In the genomic region with DNA sequence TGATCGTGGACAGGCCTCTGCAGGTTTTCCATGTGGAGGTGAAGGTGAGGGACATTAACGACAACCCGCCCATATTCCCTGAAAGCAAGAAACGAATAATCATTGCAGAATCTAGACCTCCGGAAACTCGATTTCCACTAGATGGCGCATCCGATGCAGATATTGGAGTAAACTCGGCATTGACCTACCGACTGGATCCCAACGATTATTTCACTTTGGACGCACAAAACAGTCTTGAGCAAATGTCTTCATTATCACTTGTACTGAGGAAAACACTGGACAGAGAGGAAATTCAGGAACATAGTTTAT, we compare ENCODE assay signal across 10 cellular contexts. TPM values are rescaled to one million over a fixed set of nuclear protein-coding genes. Genes with fewer than 3 reads are reported as not detected.
A peak's percentile ranks its signal among the peaks of the same experiment; 100 is the strongest.
DNase-seq lines count a peak whose midpoint lies in the region; ATAC-seq and TF ChIP-seq lines count a peak whose summit lies in the region.
"Had no signal": no experiment of that assay in that cellular context is flagged by ENCODE, and none has a peak within 500 bp of the region (broad histone marks: within the 10 kb centered on the region; RNA-seq: fewer than 3 reads in every experiment).

No MANE protein-coding gene starts in this region.

- TF ChIP-seq EP300 in sigmoid colon (IDR thresholded peaks at IDR 0.05) = no peak

- no peaks in the 10 kb centered on the region for H3K36me3 ChIP-seq in sigmoid colon

- H3K4me1 Mint-ChIP-seq in endothelial cell (ENCODE audit: unreplicated experiment) (no peaks in the 10 kb centered on the region), osteocyte (ENCODE audit: unreplicated experiment) (no peaks in the 10 kb centered on the region)

- H3K27me3 Mint-ChIP-seq in endothelial cell (ENCODE audit: unreplicated experiment) (no peaks in the 10 kb centered on the region), osteocyte (ENCODE audit: unreplicated experiment) (no peaks in the 10 kb centered on the region)

- TF ChIP-seq POLR2A in sigmoid colon (IDR thresholded peaks at IDR 0.05) = no peak

- intact Hi-C loops in sigmoid colon (cut with DNase I) = loop anchor here (5.0 kb wide), 1 partner anchor 160 kb away; no protein-coding TSS in a partner anchor

- 23 to 52% methylated on average over 12 of the region's 12 CpGs for WGBS in sigmoid colon, 2 donors

- H3K4me3 Mint-ChIP-seq in endothelial cell (ENCODE audit: unreplicated experiment) = peak overlapping the region; percentile 13
- no peak overlapping the region for H3K4me3 Mint-ChIP-seq in osteocyte (ENCODE audit: unreplicated experiment)

- H3K27ac ChIP-seq in sigmoid colon = no peak overlapping the region

- H3K27me3 ChIP-seq in sigmoid colon = peaks cover 0 to 64% (median 7%) of the 10 kb centered on the region in 3 donors

- H3K27ac Mint-ChIP-seq in endothelial cell (ENCODE audit: unreplicated experiment) (no peak overlapping the region), osteocyte (ENCODE audit: unreplicated experiment) (no peak overlapping the region)

- H3K9me3 Mint-ChIP-seq in endothelial cell (ENCODE audit: unreplicated experiment) (no peaks in the 10 kb centered on the region), osteocyte (ENCODE audit: unreplicated experiment) (peaks cover 19% of the 10 kb centered on the region)

- DNase-seq in ELR (ENCODE audit: low read depth) (peak; percentile 2), NCI-H526 treated with DMSO at 0.1 percent for 48 hours (lab: John Stamatoyannopoulos, UW) (peak; percentile 9), endothelial cell (ENCODE audit: low spot score) (peak; percentile 54), osteocyte (ENCODE audit: extremely low spot score, unreplicated experiment) (no peak), sigmoid colon (no peak)
- DNase-seq in stimulated activated CD8-positive, alpha-beta memory T cell treated with anti-CD3 and anti-CD28 coated beads, Interleukin-4, amount 100 ng/mL, for 48 hours = no peak

- TF ChIP-seq CTCF in endothelial cell (IDR thresholded peaks at IDR 0.05; ENCODE audit: unreplicated experiment) (peak; percentile 39), osteocyte (IDR thresholded peaks at IDR 0.05) (peak; percentile 15), sigmoid colon (IDR thresholded peaks at IDR 0.05) (no peak)

- H3K9me3 ChIP-seq in sigmoid colon = peaks cover 11 to 27% (median 21%) of the 10 kb centered on the region in 4 donors

- H3K4me3 ChIP-seq in sigmoid colon = peak overlapping the region in 1 of 4 donors; percentile 22

- ATAC-seq in HG03521 (IDR thresholded peaks at IDR 0.05; ENCODE audit: unreplicated experiment) (no peak), HG02885 (IDR thresholded peaks at IDR 0.05; ENCODE audit: poor library complexity, unreplicated experiment) (no peak)

- H3K4me1 ChIP-seq in sigmoid colon = no peaks in the 10 kb centered on the region

- peaks cover 9% of the 10 kb centered on the region for H3K36me3 Mint-ChIP-seq in endothelial cell (ENCODE audit: low read depth, unreplicated experiment)
- peaks cover 28% of the 10 kb centered on the region for H3K36me3 Mint-ChIP-seq in osteocyte (ENCODE audit: unreplicated experiment)

RNA-seq across cellular contexts. Expression of gene PCDHA13, which starts 0.6 kb away (rescaled TPM):
- total RNA-seq in endothelial cell (ENCODE audit: unreplicated experiment) (2.5 TPM), osteocyte (1.5 and 1.7 TPM in 2 replicates), sigmoid colon (1 to 10 TPM in 1 of 4 donors, under 1 TPM in 3; 0.36 to 1.4 (median 0.60) TPM)
- under 1 TPM in 1 of 3 donors, not detected in 2; 0.10 TPM for polyA plus RNA-seq in sigmoid colon

RNA-seq across cellular contexts. Expression of gene PCDHA12, which starts 7.4 kb away (rescaled TPM):
- total RNA-seq in endothelial cell (ENCODE audit: unreplicated experiment) (9.7 TPM), osteocyte (9.1 and 12.4 TPM in 2 replicates), sigmoid colon (under 1 TPM in 3 of 4 donors, not detected in 1; 0.49 to 0.71 (median 0.54) TPM)
- under 1 TPM in 1 of 3 donors, not detected in 2; 0.06 TPM for polyA plus RNA-seq in sigmoid colon
- total RNA-seq: glomerular endothelial cell had no signal

RNA-seq across cellular contexts. Expression of gene PCDHA11, which starts 13.8 kb away (rescaled TPM):
- 7.8 TPM for total RNA-seq in endothelial cell (ENCODE audit: unreplicated experiment)
- total RNA-seq in osteocyte = 7.2 and 8.2 TPM in 2 replicates
- total RNA-seq in sigmoid colon = under 1 TPM; 0.16 to 0.71 (median 0.48) TPM
- under 1 TPM in 1 of 3 donors, not detected in 2; 0.07 TPM for polyA plus RNA-seq in sigmoid colon

RNA-seq across cellular contexts. Expression of gene PCDHA10, which starts 26.8 kb away (rescaled TPM):
- total RNA-seq in endothelial cell (ENCODE audit: unreplicated experiment) (16.9 TPM), osteocyte (6.0 and 6.1 TPM in 2 replicates), sigmoid colon (1 to 10 TPM in 1 of 4 donors, under 1 TPM in 3; 0.27 to 2.5 (median 0.69) TPM)
- polyA plus RNA-seq in sigmoid colon = under 1 TPM in 1 of 3 donors, not detected in 2; 0.03 TPM

RNA-seq across cellular contexts. Expression of gene PCDHA9, which starts 34.4 kb away (rescaled TPM):
- 1.7 TPM for total RNA-seq in endothelial cell (ENCODE audit: unreplicated experiment)
- 1.7 and 1.8 TPM in 2 replicates for total RNA-seq in osteocyte
- total RNA-seq in sigmoid colon = 1 to 10 TPM in 1 of 4 donors, under 1 TPM in 3; 0.66 to 1.4 (median 0.70) TPM
- polyA plus RNA-seq in sigmoid colon = under 1 TPM in 1 of 3 donors, not detected in 2; 0.01 TPM
- total RNA-seq: pulmonary artery endothelial cell had no signal

Comparison
In these comparisons a context has a peak if more than half of its experiments do, and no peak if none do; other contexts are left out.
1. DNase-seq: peak in ELR (single experiment), NCI-H526 treated with DMSO at 0.1 percent for 48 hours (single experiment) and endothelial cell (single experiment); none in osteocyte (single experiment), stimulated activated CD8-positive, alpha-beta memory T cell treated with anti-CD3 and anti-CD28 coated beads, Interleukin-4, amount 100 ng/mL, for 48 hours (single experiment) and sigmoid colon (single experiment).
2. CTCF ChIP-seq: peak in endothelial cell (single experiment) and osteocyte (single experiment); none in sigmoid colon (0 of 4).